In the genomic region with DNA sequence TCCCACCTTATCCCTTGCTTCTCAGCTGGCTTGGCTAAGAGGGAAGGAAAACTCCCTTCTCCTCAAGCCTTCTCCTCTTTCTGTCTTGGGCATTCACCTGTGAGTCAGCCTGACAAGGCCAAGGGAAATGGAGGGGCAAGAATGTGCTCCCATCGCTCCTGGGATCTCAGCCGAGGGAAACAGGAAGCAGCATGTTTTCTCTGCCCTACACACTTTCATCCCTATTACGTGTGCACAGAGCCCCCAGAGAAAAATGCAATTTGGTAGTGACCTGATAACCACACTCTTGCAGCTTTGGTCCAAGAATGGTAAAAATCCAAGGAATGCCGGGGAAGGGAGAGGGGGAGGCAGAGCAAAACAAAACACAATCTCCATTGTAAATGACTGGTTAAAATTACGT, we compare ENCODE assay signal across 10 cellular contexts. TPM values are rescaled to one million over a fixed set of nuclear protein-coding genes. Genes with fewer than 3 reads are reported as not detected.
DNase-seq lines count a peak whose midpoint lies in the region; ATAC-seq, FAIRE-seq and TF ChIP-seq lines count a peak whose summit lies in the region.
"Had no signal": no experiment of that assay in that cellular context is flagged by ENCODE, and none has a peak within 500 bp of the region (broad histone marks: within the 10 kb centered on the region; RNA-seq: fewer than 3 reads in every experiment).

No MANE protein-coding gene starts in this region.

- no peaks in the 10 kb centered on the region for H3K9me3 ChIP-seq in ascending aorta
- H3K9me3 ChIP-seq: BE2C had no signal

- no peaks in the 10 kb centered on the region for H3K4me1 ChIP-seq in ascending aorta
- H3K4me1 ChIP-seq: BE2C had no signal

- no peak for ATAC-seq in HG02840 (IDR thresholded peaks at IDR 0.05; ENCODE audit: low FRiP score, unreplicated experiment)
- ATAC-seq: left lobe of liver had no signal

- no peak overlapping the region for H3K27ac ChIP-seq in ascending aorta

- intact Hi-C loops in ascending aorta (cut with DNase I): no loop called here

- no peaks in the 10 kb centered on the region for H3K27me3 ChIP-seq in bronchial epithelial cell (ENCODE audit: control insufficient read depth, insufficient read depth, low read length)
- no peaks in the 10 kb centered on the region for H3K27me3 ChIP-seq in kidney epithelial cell (ENCODE audit: control insufficient read depth, insufficient read depth, low read length)
- no peaks in the 10 kb centered on the region for H3K27me3 ChIP-seq in ascending aorta

- H3K4me3 ChIP-seq in bronchial epithelial cell (ENCODE audit: low read depth, low read length): no peak overlapping the region
- H3K4me3 ChIP-seq in kidney epithelial cell (ENCODE audit: low read depth, low read length): no peak overlapping the region
- H3K4me3 ChIP-seq in ascending aorta: no peak overlapping the region

- DNase-seq in 8988T: peak; percentile 54
- DNase-seq in HT-29 (ENCODE audit: low spot score): peak; percentile 19
- peak; percentile 96 for DNase-seq in bronchial epithelial cell (ENCODE audit: low read depth)
- DNase-seq in kidney epithelial cell (ENCODE audit: low read depth): peak; percentile 97
- DNase-seq in GM19238 (ENCODE audit: insufficient read length, low spot score): no peak
- no peak for DNase-seq in NCI-H1694 treated with DMSO at 0.1 percent for 48 hours (lab: John Stamatoyannopoulos, UW)
- DNase-seq in ascending aorta (ENCODE audit: low spot score in 2 of 2): no peak
- DNase-seq: BE2C had no signal

- no peak for FAIRE-seq in bronchial epithelial cell (lab: Jason Lieb, UNC)

- TF ChIP-seq CTCF in bronchial epithelial cell (IDR thresholded peaks at IDR 0.05; ENCODE audit: insufficient read depth, low read length, severe bottlenecking) (no peak), kidney epithelial cell (IDR thresholded peaks at IDR 0.05; ENCODE audit: insufficient read depth, low read length, poor library complexity, severe bottlenecking) (no peak), ascending aorta (IDR thresholded peaks at IDR 0.05) (no peak)

- no peaks in the 10 kb centered on the region for H3K36me3 ChIP-seq in bronchial epithelial cell (ENCODE audit: control insufficient read depth, insufficient read depth, low read length)
- H3K36me3 ChIP-seq in kidney epithelial cell (ENCODE audit: control insufficient read depth, insufficient read depth, low read length): no peaks in the 10 kb centered on the region
- H3K36me3 ChIP-seq in ascending aorta: no peaks in the 10 kb centered on the region
- H3K36me3 ChIP-seq: BE2C had no signal

RNA-seq across cellular contexts. Expression of gene MTMR10, which starts 32.9 kb away (rescaled TPM):
- total RNA-seq in HT-29 (2014; rRNA removed; shearing (Covaris generic)): 18.8 and 24.6 TPM in 2 replicates
- total RNA-seq in bronchial epithelial cell: 6.6 and 8.7 TPM in 2 replicates
- 18.8 and 22.4 TPM in 2 replicates for total RNA-seq in kidney epithelial cell
- total RNA-seq in ascending aorta: 4.5 TPM

Comparison
In these comparisons a context has a peak if more than half of its experiments do, and no peak if none do; other contexts are left out.
1. DNase-seq: peak in 8988T (single experiment), HT-29 (single experiment), bronchial epithelial cell (single experiment) and kidney epithelial cell (single experiment); none in GM19238 (single experiment), NCI-H1694 treated with DMSO at 0.1 percent for 48 hours (single experiment) and ascending aorta (0 of 2).